ENCODE assay signal across 8 cellular contexts in the genomic region with DNA sequence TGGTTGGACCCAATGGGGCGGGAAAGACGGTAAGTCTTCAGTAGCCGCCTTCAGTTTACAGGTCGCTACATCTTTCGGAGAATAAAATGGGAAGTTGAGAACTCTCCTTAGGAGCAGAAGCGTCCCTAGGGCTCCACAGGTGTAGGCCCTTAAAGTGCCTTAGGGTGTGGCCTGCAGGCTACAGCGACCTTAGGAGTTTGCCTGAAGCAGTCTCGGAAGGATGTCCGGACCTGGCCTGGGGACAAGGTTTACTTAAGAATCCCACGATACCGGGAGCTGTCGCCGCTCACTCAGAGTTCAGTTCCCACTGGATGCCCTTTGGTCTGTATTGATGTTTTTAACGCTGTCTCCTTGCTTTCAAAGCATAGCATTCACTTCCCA. TPM values are rescaled to one million over a fixed set of nuclear protein-coding genes. Genes with fewer than 3 reads are reported as not detected.
DNase-seq lines count a peak whose midpoint lies in the region; ATAC-seq and TF ChIP-seq lines count a peak whose summit lies in the region.

No MANE protein-coding gene starts in this region.

- DNase-seq in EH (ENCODE audit: low read depth) (peak; percentile 53), LNCaP clone FGC (ENCODE audit: low read depth) (peak; percentile 70), type B pancreatic cell (ENCODE audit: extremely low spot score, unreplicated experiment) (no peak), KBM-7 (no peak)
- peak; percentile 11 to 13 for DNase-seq in activated CD4-positive, alpha-beta T cell treated with anti-CD3 and anti-CD28 coated beads, Interleukin-2, amount 50 U/mL, for 24 hours (ENCODE audit: low read depth in 1 of 2, low spot score in 1 of 2)
- DNase-seq in naive thymus-derived CD4-positive, alpha-beta T cell = peak in 3 of 9 donors; percentile 8 to 43 (median 9)

- peak overlapping the region; percentile 90 to 98 (median 97) for H3K27ac Mint-ChIP-seq in naive thymus-derived CD4-positive, alpha-beta T cell
- H3K27ac Mint-ChIP-seq in type B pancreatic cell = peak overlapping the region; percentile 94

- CTCF ChIA-PET in naive thymus-derived CD4-positive, alpha-beta T cell (lab: Charles Lee) = no interaction called here

- H3K27me3 Mint-ChIP-seq in naive thymus-derived CD4-positive, alpha-beta T cell = no peaks in the 10 kb centered on the region
- H3K27me3 Mint-ChIP-seq in type B pancreatic cell = no peaks in the 10 kb centered on the region

- peaks cover 10 to 37% (median 29%) of the 10 kb centered on the region in 7 donors for H3K4me1 Mint-ChIP-seq in naive thymus-derived CD4-positive, alpha-beta T cell
- H3K4me1 Mint-ChIP-seq in type B pancreatic cell (ENCODE audit: unreplicated experiment) = peaks cover 15% of the 10 kb centered on the region

- in situ Hi-C loops in KBM-7 (cut with MboI; ENCODE audit: low pct_unique_long_range_greater_than_20kb, low sequenced_read_pairs) = no loop called here

- ATAC-seq in GM21576 (IDR thresholded peaks at IDR 0.05; ENCODE audit: unreplicated experiment) = peak; percentile 44
- ATAC-seq in naive thymus-derived CD4-positive, alpha-beta T cell = peak; percentile 22

- peaks cover 0 to 10% (median 4%) of the 10 kb centered on the region in 5 donors for H3K36me3 Mint-ChIP-seq in naive thymus-derived CD4-positive, alpha-beta T cell
- peaks cover 5% of the 10 kb centered on the region for H3K36me3 Mint-ChIP-seq in type B pancreatic cell

- H3K4me3 Mint-ChIP-seq in naive thymus-derived CD4-positive, alpha-beta T cell = peak overlapping the region; percentile 90 to 99 (median 96)
- H3K4me3 Mint-ChIP-seq in type B pancreatic cell = peak overlapping the region; percentile 98

- TF ChIP-seq CTCF in LNCaP clone FGC (IDR thresholded peaks at IDR 0.05; ENCODE audit: control insufficient read depth, extremely low read depth, insufficient read depth) = no peak
- TF ChIP-seq CTCF in type B pancreatic cell (conservative IDR thresholded peaks at IDR 0.05) = no peak

- peak overlapping the region; percentile 82 to 87 for H3K27ac ChIP-seq in esophagus (ENCODE audit: low read depth in 2 of 2, low read length in 1 of 2)
- peak overlapping the region; percentile 76 for H3K27ac ChIP-seq in naive thymus-derived CD4-positive, alpha-beta T cell (ENCODE audit: low read depth, low read length)

- POLR2A ChIA-PET in naive thymus-derived CD4-positive, alpha-beta T cell (lab: Charles Lee) = interaction anchor here (1.0 to 1.7 kb wide), 12 partner anchors 10 to 257 kb away, joined by 3 to 5 read pairs (median 4); a partner anchor contains a TSS

- H3K4me3 ChIP-seq in LNCaP clone FGC (ENCODE audit: low read depth, low read length) (peak overlapping the region; percentile 66), esophagus (ENCODE audit: low read depth in 1 of 2, low read length in 2 of 2) (peak overlapping the region; percentile 74 to 88)
- H3K4me3 ChIP-seq in naive thymus-derived CD4-positive, alpha-beta T cell (ENCODE audit: low read length) = peak overlapping the region; percentile 78

- 1% methylated on average over 14 of the region's 14 CpGs for WGBS in esophagus, 2 donors

- H3K27me3 ChIP-seq in esophagus (ENCODE audit: control insufficient read depth in 1 of 2, insufficient read depth in 2 of 2, low read length in 2 of 2) = no peaks in the 10 kb centered on the region
- no peaks in the 10 kb centered on the region for H3K27me3 ChIP-seq in naive thymus-derived CD4-positive, alpha-beta T cell (ENCODE audit: control insufficient read depth in 2 of 2, insufficient read depth in 2 of 2, low read length in 2 of 2)

- intact Hi-C loops in naive thymus-derived CD4-positive, alpha-beta T cell (cut with micrococcal nuclease) = loop anchor here (2.0 to 10.0 kb wide), 8 partner anchors 35 to 497 kb away; a partner anchor contains a TSS

- no peaks in the 10 kb centered on the region for H3K36me3 ChIP-seq in esophagus (ENCODE audit: control insufficient read depth in 2 of 2, insufficient read depth in 2 of 2, low read length in 1 of 2)
- H3K36me3 ChIP-seq in naive thymus-derived CD4-positive, alpha-beta T cell (ENCODE audit: control insufficient read depth in 2 of 3, insufficient read depth in 3 of 3, low read length in 3 of 3) = peaks cover 0 to 9% (median 0%) of the 10 kb centered on the region in 3 experiments

- H3K9me3 Mint-ChIP-seq in naive thymus-derived CD4-positive, alpha-beta T cell = peaks cover 0 to 8% (median 3%) of the 10 kb centered on the region in 11 donors
- no peaks in the 10 kb centered on the region for H3K9me3 Mint-ChIP-seq in type B pancreatic cell

- no peaks in the 10 kb centered on the region for H3K9me3 ChIP-seq in esophagus (ENCODE audit: control insufficient read depth in 2 of 2, insufficient read depth in 1 of 2, low read depth in 1 of 2, low read length in 1 of 2)
- H3K9me3 ChIP-seq in naive thymus-derived CD4-positive, alpha-beta T cell (ENCODE audit: control insufficient read depth in 2 of 3, low read length in 3 of 3) = no peaks in the 10 kb centered on the region

- H3K4me1 ChIP-seq in esophagus (ENCODE audit: control insufficient read depth in 2 of 2, insufficient read depth in 2 of 2, low read length in 1 of 2) = peaks cover 0 to 4% of the 10 kb centered on the region in 2 donors
- peaks cover 5 to 15% of the 10 kb centered on the region in 2 donors for H3K4me1 ChIP-seq in naive thymus-derived CD4-positive, alpha-beta T cell (ENCODE audit: control insufficient read depth in 2 of 2, insufficient read depth in 2 of 2, low read length in 2 of 2)

RNA-seq across cellular contexts. Expression of a gene that starts 0.6 kb away (rescaled TPM):
- polyA plus RNA-seq in esophagus = 1 to 10 TPM; 6.2 to 8.5 TPM
- total RNA-seq in naive thymus-derived CD4-positive, alpha-beta T cell = 10 to 100 TPM; 18.0 to 35.4 (median 32.2) TPM
- 10 to 100 TPM; 14.8 to 25.2 TPM for polyA plus RNA-seq in naive thymus-derived CD4-positive, alpha-beta T cell
- total RNA-seq in type B pancreatic cell (ENCODE audit: low replicate concordance) = 41.3 and 50.1 TPM in 2 replicates

RNA-seq across cellular contexts. Expression of a gene that starts 14.1 kb away (rescaled TPM):
- not detected for polyA plus RNA-seq in esophagus
- total RNA-seq in naive thymus-derived CD4-positive, alpha-beta T cell = 1 to 10 TPM in 1 of 5 experiments, not detected in 4; 1.2 TPM
- not detected for polyA plus RNA-seq in naive thymus-derived CD4-positive, alpha-beta T cell
- not detected in 2 replicates for total RNA-seq in type B pancreatic cell (ENCODE audit: low replicate concordance)

Comparison
In these comparisons a context has a peak if more than half of its experiments do, and no peak if none do; other contexts are left out.
1. DNase-seq: peak in EH (single experiment), LNCaP clone FGC (single experiment) and activated CD4-positive, alpha-beta T cell treated with anti-CD3 and anti-CD28 coated beads, Interleukin-2, amount 50 U/mL, for 24 hours (2 of 2); none in type B pancreatic cell (single experiment) and KBM-7 (single experiment).
2. Peak in every context shown above with its lines, with median percentiles within 50 percentile points of each other: H3K4me3 ChIP-seq.